Comparison of ENCODE assay signal across 25 cellular contexts in genomic region chr1:33515607-33516006, GRCh38.
"Had no signal": no experiment of that assay in that cellular context is flagged by ENCODE, and none has a peak within 500 bp of the region (broad histone marks: within the 10 kb centered on the region; RNA-seq: fewer than 3 reads in every experiment).

No MANE protein-coding gene starts in this region.

- ATAC-seq: activated CD4-positive, alpha-beta T cell treated with anti-CD3 and anti-CD28 coated beads for 36 hours; activated naive CD4-positive, alpha-beta T cell treated with anti-CD3 and anti-CD28 coated beads, Interleukin-2, amount 50 U/mL, for 72 hours; activated T-cell treated with anti-CD3 and anti-CD28 coated beads, Interleukin-2, amount 50 U/mL, for 72 hours; gastrocnemius medialis had no signal

- H3K4me1 ChIP-seq: ascending aorta, breast epithelium, foreskin keratinocyte, gastrocnemius medialis had no signal

- DNase-seq: activated CD4-positive, alpha-beta memory T cell treated with anti-CD3 and anti-CD28 coated beads, Interleukin-2, amount 10 ng/mL, durations not matched to agents 7 days and 5 days; activated CD4-positive, alpha-beta T cell treated with anti-CD3 and anti-CD28 coated beads for 36 hours; activated CD4-positive, alpha-beta T cell treated with anti-CD3 and anti-CD28 coated beads, Interleukin-2, amount 10 ng/mL, durations not matched to agents 24 days and 14 days; activated CD4-positive, CD25-positive, alpha-beta regulatory T cell; activated CD4-positive, CD25-positive, alpha-beta regulatory T cell treated with anti-CD3 and anti-CD28 coated beads, Interleukin-2, amount 50 U/mL, for 72 hours; activated CD8-positive, alpha-beta memory T cell treated with anti-CD3 and anti-CD28 coated beads, Interleukin-2, amount 50 U/mL, for 48 hours; activated gamma-delta T cell; activated naive CD4-positive, alpha-beta T cell; activated naive CD4-positive, alpha-beta T cell treated with anti-CD3 and anti-CD28 coated beads, Interleukin-2, amount 10 ng/mL, durations not matched to agents 7 days and 5 days; activated naive CD8-positive, alpha-beta T cell treated with anti-CD3 and anti-CD28 coated beads, Interleukin-2, amount 10 ng/mL, durations not matched to agents 7 days and 5 days; activated T-cell treated with anti-CD3 and anti-CD28 coated beads for 4 hours; activated T-cell treated with anti-CD3 and anti-CD28 coated beads, Interleukin-2, amount 50 U/mL, for 24 hours; activated T-cell treated with anti-CD3 and anti-CD28 coated beads, Interleukin-2, amount 50 U/mL, for 72 hours; effector memory CD4-positive, alpha-beta T cell; erythroblast; foreskin keratinocyte; gastrocnemius medialis; T-helper 2 cell had no signal

- H3K27me3 ChIP-seq: ascending aorta, breast epithelium, cardiac muscle cell, dorsolateral prefrontal cortex, esophagus muscularis mucosa, foreskin keratinocyte, gastrocnemius medialis had no signal

- H3K9me3 ChIP-seq: ascending aorta, breast epithelium, esophagus muscularis mucosa, gastrocnemius medialis had no signal

- H3K27ac ChIP-seq: ascending aorta, breast epithelium, cardiac muscle cell, coronary artery, dorsolateral prefrontal cortex, esophagus muscularis mucosa, foreskin keratinocyte, gastrocnemius medialis had no signal

- H3K36me3 ChIP-seq: ascending aorta, breast epithelium, cardiac muscle cell, esophagus muscularis mucosa, gastrocnemius medialis had no signal

- H3K4me3 ChIP-seq: ascending aorta, breast epithelium, cardiac muscle cell, coronary artery, dorsolateral prefrontal cortex, esophagus muscularis mucosa, gastrocnemius medialis had no signal
